7 cellular contexts compared by ENCODE assay signal in genomic region chr1:157021688-157022087, GRCh38.
"Had no signal": no experiment of that assay in that cellular context is flagged by ENCODE, and none has a peak within 500 bp of the region (broad histone marks: within the 10 kb centered on the region; RNA-seq: fewer than 3 reads in every experiment).

No MANE protein-coding gene starts in this region.

- FAIRE-seq: GM12878, GM12891, GM12892, GM18507, GM19239 had no signal

- ATAC-seq: GM12878 had no signal

- H3K4me3 ChIP-seq: GM12878 had no signal

- DNase-seq: GDM1, GF-D8 had no signal
